22 cellular contexts compared by ENCODE assay signal in the genomic region with DNA sequence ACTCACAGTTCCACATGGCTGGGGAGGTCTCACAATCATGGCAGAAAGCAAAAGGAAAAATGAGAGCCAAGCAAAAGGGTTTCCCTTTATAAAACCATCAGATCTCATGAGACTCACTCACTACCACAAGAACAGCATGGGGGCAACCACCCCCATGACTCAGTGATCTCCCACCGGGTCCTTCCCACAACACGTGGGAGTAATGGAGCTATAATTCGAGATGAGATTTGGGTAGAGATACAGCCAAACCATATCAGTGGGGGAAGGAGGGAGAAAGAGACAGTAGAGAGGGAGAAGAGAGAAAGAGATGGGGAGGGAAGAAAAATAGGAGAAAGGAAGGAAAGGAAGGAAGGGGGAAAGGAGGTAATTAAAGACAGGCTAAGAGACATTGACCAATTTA.
"Had no signal": no experiment of that assay in that cellular context is flagged by ENCODE, and none has a peak within 500 bp of the region (broad histone marks: within the 10 kb centered on the region; RNA-seq: fewer than 3 reads in every experiment).

No MANE protein-coding gene starts in this region.

- H3K36me3 Mint-ChIP-seq: naive B cell, neural progenitor cell had no signal

- H3K4me3 ChIP-seq: adrenal gland, body of pancreas, coronary artery, gastrocnemius medialis, left ventricle myocardium inferior, neural progenitor cell, prostate gland, right atrium auricular region, transverse colon, uterus had no signal

- H3K4me2 ChIP-seq: neural progenitor cell had no signal

- H3K4me1 ChIP-seq: adrenal gland, body of pancreas, gastrocnemius medialis, left ventricle myocardium inferior, prostate gland, right atrium auricular region, transverse colon, uterus had no signal

- H3K9ac ChIP-seq: neural progenitor cell had no signal

- H2AFZ ChIP-seq: neural progenitor cell had no signal

- H3K9me3 ChIP-seq: adrenal gland, body of pancreas, gastrocnemius medialis, left ventricle myocardium inferior, prostate gland, right atrium auricular region, transverse colon, uterus had no signal

- DNase-seq: activated CD4-positive, alpha-beta T cell treated with anti-CD3 and anti-CD28 coated beads, Interleukin-2, amount 10 ng/mL, durations not matched to agents 7 days and 5 days; activated effector memory CD4-positive, alpha-beta T cell treated with anti-CD3 and anti-CD28 coated beads, Interleukin-2, amount 50 U/mL, for 16 hours; activated naive CD4-positive, alpha-beta T cell treated with anti-CD3 and anti-CD28 coated beads, Interleukin-2, amount 50 U/mL, for 16 hours; activated T-cell treated with anti-CD3 and anti-CD28 coated beads, Interleukin-2, amount 50 U/mL, for 72 hours; adrenal gland; body of pancreas; gastrocnemius medialis; head of caudate nucleus; kidney glomerular epithelial cell; left ventricle myocardium inferior; naive B cell; stimulated activated CD4-positive, alpha-beta T cell treated with anti-CD3 and anti-CD28 coated beads, Interleukin-2, amount 100 ng/mL, for 24 hours; stimulated activated naive CD8-positive, alpha-beta T cell treated with anti-CD3 and anti-CD28 coated beads, Interleukin-15, Interleukin-2, amounts not matched to agents 100 U/mL and 50 U/mL, for 24 hours; T1000; transverse colon; uterus had no signal

- H3K4me3 Mint-ChIP-seq: activated CD4-positive, alpha-beta T cell treated with anti-CD3 and anti-CD28 coated beads, Interleukin-2, amount 10 ng/mL, durations not matched to agents 7 days and 5 days; activated T-cell treated with anti-CD3 and anti-CD28 coated beads, Interleukin-2, amount 50 U/mL, for 72 hours; central memory CD8-positive, alpha-beta T cell; naive B cell; neural progenitor cell had no signal

- H3K27me3 Mint-ChIP-seq: central memory CD8-positive, alpha-beta T cell; naive B cell had no signal

- H3K9me3 Mint-ChIP-seq: activated CD4-positive, alpha-beta T cell treated with anti-CD3 and anti-CD28 coated beads, Interleukin-2, amount 10 ng/mL, durations not matched to agents 7 days and 5 days; activated T-cell treated with anti-CD3 and anti-CD28 coated beads, Interleukin-2, amount 50 U/mL, for 72 hours; central memory CD8-positive, alpha-beta T cell; naive B cell; neural progenitor cell had no signal

- ATAC-seq: activated CD4-positive, CD25-positive, alpha-beta regulatory T cell treated with anti-CD3 and anti-CD28 coated beads, Interleukin-2, amount 50 U/mL, for 24 hours; activated T-cell treated with anti-CD3 and anti-CD28 coated beads, Interleukin-2, amount 50 U/mL, for 72 hours; body of pancreas; gastrocnemius medialis; stimulated activated naive CD8-positive, alpha-beta T cell treated with anti-CD3 and anti-CD28 coated beads, Interleukin-15, Interleukin-2, amounts not matched to agents 100 U/mL and 50 U/mL, for 24 hours had no signal

- H3K27ac ChIP-seq: adrenal gland, body of pancreas, coronary artery, gastrocnemius medialis, left ventricle myocardium inferior, neural progenitor cell, prostate gland, right atrium auricular region, transverse colon, uterus had no signal

- H3K4me1 Mint-ChIP-seq: neural progenitor cell had no signal

- H3K36me3 ChIP-seq: adrenal gland, gastrocnemius medialis, left ventricle myocardium inferior, neural progenitor cell, prostate gland, right atrium auricular region, transverse colon, uterus had no signal

- H3K27ac Mint-ChIP-seq: activated CD4-positive, alpha-beta T cell treated with anti-CD3 and anti-CD28 coated beads, Interleukin-2, amount 10 ng/mL, durations not matched to agents 7 days and 5 days; activated T-cell treated with anti-CD3 and anti-CD28 coated beads, Interleukin-2, amount 50 U/mL, for 72 hours; neural progenitor cell had no signal

- H3K27me3 ChIP-seq: adrenal gland, body of pancreas, gastrocnemius medialis, neural progenitor cell, right atrium auricular region, transverse colon, uterus had no signal
